6 cellular contexts compared by ENCODE assay signal in the genomic region with DNA sequence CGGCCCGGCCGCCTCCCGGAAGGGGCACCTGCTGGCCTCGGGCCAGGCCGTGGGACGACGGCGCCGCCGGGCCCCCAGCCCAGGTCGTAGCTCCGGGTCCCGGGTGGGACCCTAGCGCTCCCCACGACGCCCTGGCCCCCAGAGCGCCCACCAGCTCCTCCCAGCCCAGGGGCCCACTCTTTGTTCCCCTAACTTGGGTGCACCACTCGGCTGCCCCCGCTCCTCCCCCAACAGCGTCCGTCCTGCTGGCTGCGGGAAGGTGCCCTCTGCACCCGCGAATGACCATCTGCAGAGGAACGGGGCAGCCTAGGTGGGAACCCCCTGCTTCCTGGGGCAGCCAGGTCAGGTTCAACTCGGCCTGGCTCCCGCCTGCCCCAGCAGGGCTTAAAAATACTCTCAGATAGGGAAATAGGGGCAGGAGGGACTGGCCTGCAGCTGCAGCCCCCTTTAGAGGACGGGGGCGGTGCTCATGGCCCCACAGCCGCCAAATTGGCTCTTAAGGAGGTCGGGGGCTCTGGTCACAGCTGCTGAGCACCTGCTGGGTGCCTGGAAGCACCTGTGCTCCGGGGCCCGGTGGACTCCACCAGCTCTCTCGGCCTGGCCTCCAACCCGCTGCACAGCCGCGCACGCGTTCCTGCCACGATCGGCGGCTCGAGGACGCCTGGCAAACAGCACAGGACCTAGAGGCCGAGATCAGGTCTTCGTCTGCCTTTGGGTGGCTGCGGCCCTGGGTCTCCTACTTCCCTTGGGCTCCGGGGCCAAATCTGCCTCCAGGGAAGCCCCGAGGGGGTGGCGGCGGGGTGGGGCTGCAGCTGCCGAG. TPM values are rescaled to one million over a fixed set of nuclear protein-coding genes. Genes with fewer than 3 reads are reported as not detected.
DNase-seq lines count a peak whose midpoint lies in the region; ATAC-seq and TF ChIP-seq lines count a peak whose summit lies in the region.

No MANE protein-coding gene starts in this region.

- peaks cover 16% of the 10 kb centered on the region for H3K27me3 ChIP-seq in KMS-11 (ENCODE audit: insufficient read depth, low read depth)

- H3K36me3 ChIP-seq in KMS-11 (ENCODE audit: insufficient read depth) = no peaks in the 10 kb centered on the region
- H3K36me3 ChIP-seq in mucosa of descending colon (ENCODE audit: low read depth) = no peaks in the 10 kb centered on the region

- no peak for TF ChIP-seq CTCF in KMS-11 (conservative IDR thresholded peaks at IDR 0.05; ENCODE audit: low read depth, low read length)
- no peak for TF ChIP-seq CTCF in mucosa of descending colon (IDR thresholded peaks at IDR 0.05)

- H3K27ac ChIP-seq in KMS-11 = no peak overlapping the region

- no peaks in the 10 kb centered on the region for H3K9me3 ChIP-seq in mucosa of descending colon

- no peak overlapping the region; the same call in 1 of the 2 replicates for H3K9ac ChIP-seq in KMS-11

- no peaks in the 10 kb centered on the region for H3K9me3 Mint-ChIP-seq in activated naive CD4-positive, alpha-beta T cell treated with anti-CD3 and anti-CD28 coated beads, Interleukin-2, amount 10 ng/mL, durations not matched to agents 7 days and 5 days

- no peak for DNase-seq in activated naive CD4-positive, alpha-beta T cell treated with anti-CD3 and anti-CD28 coated beads, Interleukin-2, amount 10 ng/mL, durations not matched to agents 7 days and 5 days
- no peak for DNase-seq in mucosa of descending colon
- DNase-seq in pons (ENCODE audit: low spot score) = no peak
- DNase-seq in T1000 (lab: John Stamatoyannopoulos, UW) = no peak

- no peaks in the 10 kb centered on the region for H4K20me1 ChIP-seq in KMS-11 (ENCODE audit: insufficient read depth)

- H3K4me1 ChIP-seq in KMS-11 (ENCODE audit: low read depth, poor library complexity, severe bottlenecking) (peaks cover 32% of the 10 kb centered on the region), mucosa of descending colon (ENCODE audit: low read depth) (peaks cover 25% of the 10 kb centered on the region)

- H3K4me3 Mint-ChIP-seq in activated naive CD4-positive, alpha-beta T cell treated with anti-CD3 and anti-CD28 coated beads, Interleukin-2, amount 10 ng/mL, durations not matched to agents 7 days and 5 days = peak overlapping the region; percentile 44

- H2AFZ ChIP-seq in KMS-11 (ENCODE audit: low read depth) = peak overlapping the region; percentile 79

- intact Hi-C loops in mucosa of descending colon (cut with DNase I, micrococcal nuclease) = no loop called here

- H3K4me3 ChIP-seq in KMS-11 (IDR thresholded peaks at IDR 0.05; ENCODE audit: insufficient read depth, low read depth, low read length) (no peak overlapping the region), mucosa of descending colon (no peak overlapping the region)

- H3K27ac Mint-ChIP-seq in activated naive CD4-positive, alpha-beta T cell treated with anti-CD3 and anti-CD28 coated beads, Interleukin-2, amount 10 ng/mL, durations not matched to agents 7 days and 5 days = no peak overlapping the region

- CTCF ChIA-PET in activated naive CD4-positive, alpha-beta T cell treated with anti-CD3 and anti-CD28 coated beads, Interleukin-2, amount 10 ng/mL, durations not matched to agents 7 days and 5 days (lab: Charles Lee) = interaction anchor here (0.7 to 1.9 kb wide), 2 partner anchors 15 to 249 kb away, joined by 3 to 8 read pairs; no protein-coding TSS in a partner anchor

- H3K36me3 Mint-ChIP-seq in activated naive CD4-positive, alpha-beta T cell treated with anti-CD3 and anti-CD28 coated beads, Interleukin-2, amount 10 ng/mL, durations not matched to agents 7 days and 5 days = no peaks in the 10 kb centered on the region

- peak; percentile 24 for ATAC-seq in mucosa of descending colon
- no peak for ATAC-seq in GM21576 (IDR thresholded peaks at IDR 0.05; ENCODE audit: unreplicated experiment)

- no peaks in the 10 kb centered on the region for H3K4me1 Mint-ChIP-seq in activated naive CD4-positive, alpha-beta T cell treated with anti-CD3 and anti-CD28 coated beads, Interleukin-2, amount 10 ng/mL, durations not matched to agents 7 days and 5 days

- H3K27me3 Mint-ChIP-seq in activated naive CD4-positive, alpha-beta T cell treated with anti-CD3 and anti-CD28 coated beads, Interleukin-2, amount 10 ng/mL, durations not matched to agents 7 days and 5 days = peaks cover 77% of the 10 kb centered on the region

- H3K4me2 ChIP-seq in KMS-11 = peak overlapping the region; percentile 88

- no peaks in the 10 kb centered on the region; the same call in 1 of the 2 replicates for H3K79me2 ChIP-seq in KMS-11 (ENCODE audit: insufficient read depth, low read depth)

RNA-seq across cellular contexts. Expression of gene LAMA5, which starts 0.6 kb away (rescaled TPM):
- total RNA-seq in mucosa of descending colon = 100 to 1,000 TPM in 1 of 3 donors, 10 to 100 TPM in 2; 21.8 to 335 (median 40.7) TPM

RNA-seq across cellular contexts. Expression of gene RPS21, which starts 19.2 kb away (rescaled TPM):
- total RNA-seq in mucosa of descending colon = 1,000 to 10,000 TPM; 1,171 to 1,284 (median 1,191) TPM

RNA-seq across cellular contexts. Expression of gene CABLES2, which starts 39.4 kb away (rescaled TPM):
- total RNA-seq in mucosa of descending colon = 1 to 10 TPM; 5.4 to 9.3 (median 6.6) TPM

RNA-seq across cellular contexts. Expression of gene RBBP8NL, which starts 59.6 kb away (rescaled TPM):
- 1 to 10 TPM; 2.3 to 7.0 (median 5.1) TPM for total RNA-seq in mucosa of descending colon
